In the genomic region with DNA sequence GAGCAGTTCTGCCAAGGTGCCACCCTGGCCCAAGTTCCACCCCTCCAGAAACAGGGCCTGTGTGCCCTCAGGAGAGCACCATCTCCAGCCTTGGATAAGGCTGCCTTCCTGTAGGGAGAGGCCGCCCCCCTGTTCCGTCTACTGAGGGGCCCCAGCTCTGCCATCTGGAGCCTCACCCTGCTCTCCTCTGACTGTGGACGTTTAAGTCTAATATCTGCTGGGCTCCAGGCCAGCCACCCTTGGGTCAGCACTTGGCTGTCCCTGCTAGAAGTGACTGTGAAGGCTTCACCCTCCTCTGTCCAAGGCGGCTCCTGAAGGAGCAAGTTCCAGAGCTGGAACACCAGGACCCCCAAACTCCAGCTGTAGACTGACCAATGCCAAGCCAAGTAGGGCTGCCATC, we compare ENCODE assay signal across 17 cellular contexts. TPM values are rescaled to one million over a fixed set of nuclear protein-coding genes. Genes with fewer than 3 reads are reported as not detected.
DNase-seq lines count a peak whose midpoint lies in the region; ATAC-seq and TF ChIP-seq lines count a peak whose summit lies in the region.
"Had no signal": no experiment of that assay in that cellular context is flagged by ENCODE, and none has a peak within 500 bp of the region (broad histone marks: within the 10 kb centered on the region; RNA-seq: fewer than 3 reads in every experiment).

No MANE protein-coding gene starts in this region.

- peaks cover 60% of the 10 kb centered on the region for H3K4me1 Mint-ChIP-seq in neural progenitor cell
- H3K4me1 Mint-ChIP-seq: GM23338 had no signal

- H3K9ac ChIP-seq in mammary epithelial cell (ENCODE audit: insufficient read depth, low read length) (no peak overlapping the region), neural progenitor cell (no peak overlapping the region)

- DNase-seq in breast epithelium (ENCODE audit: low spot score in 2 of 2) = no peak
- no peak for DNase-seq in mammary epithelial cell
- DNase-seq in cardiac septum (ENCODE audit: low spot score) = peak; percentile 59
- no peak for DNase-seq in neural progenitor cell (ENCODE audit: low spot score)
- peak; percentile 49 for DNase-seq in upper lobe of right lung
- no peak for DNase-seq in NCI-H2196 treated with DMSO at 0.1 percent for 48 hours (lab: John Stamatoyannopoulos, UW; ENCODE audit: unreplicated experiment)
- DNase-seq: CD8-positive, alpha-beta T cell; DND-41; GDM1; KBM-7; NCI-H1092; NCI-H345; NCI-H69; PC-3 had no signal

- H3K36me3 ChIP-seq in breast epithelium = no peaks in the 10 kb centered on the region
- no peaks in the 10 kb centered on the region for H3K36me3 ChIP-seq in mammary epithelial cell (ENCODE audit: insufficient read depth, low read length)
- H3K36me3 ChIP-seq in neural progenitor cell = no peaks in the 10 kb centered on the region
- no peaks in the 10 kb centered on the region for H3K36me3 ChIP-seq in upper lobe of right lung

- peaks cover 4% of the 10 kb centered on the region for H3K9me3 Mint-ChIP-seq in neural progenitor cell
- H3K9me3 Mint-ChIP-seq: CD8-positive, alpha-beta T cell; GM23338 had no signal

- H2AFZ ChIP-seq in mammary epithelial cell (ENCODE audit: low read depth, low read length) = no peak overlapping the region
- no peak overlapping the region for H2AFZ ChIP-seq in neural progenitor cell (replicated peaks)
- H2AFZ ChIP-seq: GM23338 had no signal

- no peak overlapping the region for H3K4me3 Mint-ChIP-seq in neural progenitor cell
- H3K4me3 Mint-ChIP-seq: CD8-positive, alpha-beta T cell; GM23338 had no signal

- H3K4me1 ChIP-seq in breast epithelium (peaks cover under 1 to 14% of the 10 kb centered on the region in 2 donors), mammary epithelial cell (ENCODE audit: insufficient read depth, low read length) (no peaks in the 10 kb centered on the region), neural progenitor cell (peaks cover 16% of the 10 kb centered on the region), upper lobe of right lung (no peaks in the 10 kb centered on the region)

- no peak overlapping the region for H3K4me3 ChIP-seq in breast epithelium
- H3K4me3 ChIP-seq in mammary epithelial cell (replicated peaks in 1 of 3; ENCODE audit: insufficient read depth in 1 of 3, low read depth in 2 of 3, low read length in 3 of 3) = no peak overlapping the region
- H3K4me3 ChIP-seq in neural progenitor cell = no peak overlapping the region
- no peak overlapping the region for H3K4me3 ChIP-seq in upper lobe of right lung
- H3K4me3 ChIP-seq: GM23338 had no signal

- peak overlapping the region; percentile 69 for H3K27ac Mint-ChIP-seq in neural progenitor cell
- H3K27ac Mint-ChIP-seq: CD8-positive, alpha-beta T cell; GM23338 had no signal

- intact Hi-C loops in breast epithelium (cut with DNase I; ENCODE audit: low total_unique reads) (no loop called here), mammary epithelial cell (cut with micrococcal nuclease) (no loop called here), cardiac septum (cut with DNase I) (no loop called here), upper lobe of right lung (cut with DNase I) (no loop called here)

- CTCF ChIA-PET in mammary epithelial cell (lab: Charles Lee; ENCODE audit: low non-redundant PET) = no interaction called here

- TF ChIP-seq POLR2A in breast epithelium (IDR thresholded peaks at IDR 0.05) = no peak

- H3K9me3 ChIP-seq in breast epithelium (no peaks in the 10 kb centered on the region), mammary epithelial cell (replicated peaks; ENCODE audit: insufficient read depth, low read length) (no peaks in the 10 kb centered on the region), neural progenitor cell (ENCODE audit: low read depth) (no peaks in the 10 kb centered on the region), upper lobe of right lung (no peaks in the 10 kb centered on the region)

- H3K27me3 Mint-ChIP-seq in neural progenitor cell (ENCODE audit: insufficient read depth, low read depth) = peaks cover 14% of the 10 kb centered on the region

- H3K27me3 ChIP-seq in breast epithelium (no peaks in the 10 kb centered on the region), mammary epithelial cell (ENCODE audit: insufficient read depth, low read length) (no peaks in the 10 kb centered on the region), neural progenitor cell (no peaks in the 10 kb centered on the region), upper lobe of right lung (no peaks in the 10 kb centered on the region)

- WGBS in mammary epithelial cell (ENCODE audit: low coverage, missing lambda C conversion rate) = 92% methylated on average over 4 of the region's 4 CpGs

- TF ChIP-seq CTCF in breast epithelium (IDR thresholded peaks at IDR 0.05) (no peak), mammary epithelial cell (conservative IDR thresholded peaks at IDR 0.05 in 1 of 2, IDR thresholded peaks at IDR 0.05 in 1 of 2; ENCODE audit: extremely low read depth in 1 of 2, insufficient read depth in 1 of 2, low read depth in 1 of 2, low read length in 2 of 2) (no peak), neural progenitor cell (IDR thresholded peaks at IDR 0.05) (no peak), upper lobe of right lung (IDR thresholded peaks at IDR 0.05) (no peak)

- in situ Hi-C loops in mammary epithelial cell (cut with MboI; ENCODE audit: low sequenced_read_pairs in 2 of 2) = no loop called here

- H3K79me2 ChIP-seq in mammary epithelial cell (ENCODE audit: insufficient read depth, low read length) (no peaks in the 10 kb centered on the region), neural progenitor cell (ENCODE audit: low read depth) (no peaks in the 10 kb centered on the region)

- ATAC-seq in upper lobe of right lung (no peak), GM18873 (IDR thresholded peaks at IDR 0.05; ENCODE audit: low FRiP score, unreplicated experiment) (no peak), HG02885 (IDR thresholded peaks at IDR 0.05; ENCODE audit: poor library complexity, unreplicated experiment) (no peak)
- ATAC-seq: CD8-positive, alpha-beta T cell; GM23338; PC-3 had no signal

- no TSS peak for BruUV-seq in mammary epithelial cell (replicated peaks; lab: Mats Ljungman, UMichigan)

- dilution Hi-C loops in mammary epithelial cell (cut with HindIII; ENCODE audit: low sequenced_read_pairs) = no loop called here

- H3K4me2 ChIP-seq in mammary epithelial cell (ENCODE audit: insufficient read depth, low read depth, low read length) (no peak overlapping the region), neural progenitor cell (no peak overlapping the region)
- H3K4me2 ChIP-seq: GM23338 had no signal

- H3F3A ChIP-seq in neural progenitor cell (ENCODE audit: low read depth) = peaks cover 10% of the 10 kb centered on the region

- H4K20me1 ChIP-seq in mammary epithelial cell (ENCODE audit: insufficient read depth, low read length) (no peaks in the 10 kb centered on the region), neural progenitor cell (ENCODE audit: low read depth) (no peaks in the 10 kb centered on the region)

- peaks cover 2% of the 10 kb centered on the region for H3K36me3 Mint-ChIP-seq in neural progenitor cell
- H3K36me3 Mint-ChIP-seq: CD8-positive, alpha-beta T cell had no signal

- H3K27ac ChIP-seq in breast epithelium (peak overlapping the region; percentile 50 to 62), mammary epithelial cell (ENCODE audit: insufficient read depth, low read depth, low read length) (no peak overlapping the region), neural progenitor cell (no peak overlapping the region), upper lobe of right lung (no peak overlapping the region)

RNA-seq across cellular contexts. Expression of a gene that starts 26.3 kb away (rescaled TPM):
- total RNA-seq in breast epithelium = 1,000 to 10,000 TPM in 1 of 3 donors, 100 to 1,000 TPM in 2; 643 to 1,178 (median 772) TPM
- total RNA-seq in mammary epithelial cell = 10 to 100 TPM; 26.2 to 53.5 TPM
- 18.3 TPM for polyA plus RNA-seq in mammary epithelial cell
- polyA minus RNA-seq in mammary epithelial cell = 4.2 TPM
- 98.4 TPM for total RNA-seq in cardiac septum
- 16.1 and 28.7 TPM in 2 replicates for total RNA-seq in neural progenitor cell (ENCODE audit: low replicate concordance)
- total RNA-seq in upper lobe of right lung = 191 TPM

Comparison
In these comparisons a context has a peak if more than half of its experiments do, and no peak if none do; other contexts are left out.
1. H3K27ac ChIP-seq: peak in breast epithelium (2 of 2); none in mammary epithelial cell (single experiment), neural progenitor cell (single experiment) and upper lobe of right lung (single experiment).
2. DNase-seq: peak in cardiac septum (single experiment) and upper lobe of right lung (single experiment); none in breast epithelium (0 of 2), mammary epithelial cell (single experiment), neural progenitor cell (single experiment) and NCI-H2196 treated with DMSO at 0.1 percent for 48 hours (single experiment).